9 cellular contexts compared by ENCODE assay signal in genomic region chr22:39207141-39208012, GRCh38. TPM values are rescaled to one million over a fixed set of nuclear protein-coding genes. Genes with fewer than 3 reads are reported as not detected.
A peak's percentile ranks its signal among the peaks of the same experiment; 100 is the strongest.
DNase-seq lines count a peak whose midpoint lies in the region; ATAC-seq, FAIRE-seq and TF ChIP-seq lines count a peak whose summit lies in the region.
"Had no signal": no experiment of that assay in that cellular context is flagged by ENCODE, and none has a peak within 500 bp of the region (broad histone marks: within the 10 kb centered on the region; RNA-seq: fewer than 3 reads in every experiment).

No MANE protein-coding gene starts in this region.

- H3K27me3 ChIP-seq in AG04450 (ENCODE audit: control insufficient read depth, insufficient read depth, low read length) (no peaks in the 10 kb centered on the region), keratinocyte (ENCODE audit: control insufficient read depth, extremely low read depth, insufficient read depth, low read length) (no peaks in the 10 kb centered on the region)

- peaks cover 47% of the 10 kb centered on the region for H3K4me1 ChIP-seq in keratinocyte (ENCODE audit: control insufficient read depth, extremely low read depth, insufficient read depth, low read length)

- peak overlapping the region; percentile 54 for H3K4me2 ChIP-seq in keratinocyte (ENCODE audit: control insufficient read depth, extremely low read depth, insufficient read depth, low read depth, low read length)

- dilution Hi-C loops in keratinocyte (cut with MboI; ENCODE audit: extremely low pct_ligation_motif_present, low sequenced_read_pairs): no loop called here

- FAIRE-seq in keratinocyte (lab: Jason Lieb, UNC): peak; percentile 81
- FAIRE-seq: D721Med had no signal

- H3K79me2 ChIP-seq in keratinocyte (ENCODE audit: control insufficient read depth, insufficient read depth, low read length): no peaks in the 10 kb centered on the region

- H3K27ac ChIP-seq in AG04450 (ENCODE audit: low read depth, low read length) (peak overlapping the region; percentile 31), keratinocyte (ENCODE audit: control insufficient read depth, insufficient read depth, low read length) (peak overlapping the region; percentile 64)

- H2AFZ ChIP-seq in keratinocyte (ENCODE audit: control insufficient read depth, low read length): no peak overlapping the region

- DNase-seq in AG04450 (ENCODE audit: low read depth, low spot score) (no peak), ELF-1 (ENCODE audit: low read depth, low spot score) (peak; percentile 44), SW480 (ENCODE audit: low spot score) (peak; percentile 88), keratinocyte (ENCODE audit: low read depth, low spot score) (no peak), GOT3 (lab: John Stamatoyannopoulos, UW) (no peak), superior temporal gyrus (ENCODE audit: extremely low spot score) (no peak), NCI-H1436 treated with DMSO at 0.1 percent for 48 hours (lab: John Stamatoyannopoulos, UW) (no peak)

- H3K36me3 ChIP-seq in keratinocyte (ENCODE audit: control insufficient read depth in 2 of 2, extremely low read depth in 1 of 2, insufficient read depth in 2 of 2, low read length in 2 of 2): no peaks in the 10 kb centered on the region

- H3K4me3 ChIP-seq in AG04450 (ENCODE audit: low read depth, low read length): no peak overlapping the region
- no peak overlapping the region for H3K4me3 ChIP-seq in keratinocyte (ENCODE audit: control insufficient read depth in 2 of 3, extremely low read depth in 1 of 3, insufficient read depth in 2 of 3, low read depth in 1 of 3, low read length in 3 of 3)

- no peaks in the 10 kb centered on the region for H4K20me1 ChIP-seq in keratinocyte (ENCODE audit: control insufficient read depth, extremely low read depth, insufficient read depth, low read length)

- TF ChIP-seq CTCF in AG04450 (IDR thresholded peaks at IDR 0.05; ENCODE audit: low read depth, low read length) (no peak), keratinocyte (optimal IDR thresholded peaks at IDR 0.05 in 1 of 3, IDR thresholded peaks at IDR 0.05 in 1 of 3, conservative IDR thresholded peaks at IDR 0.05 in 1 of 3; ENCODE audit: extremely low read depth in 1 of 3, insufficient read depth in 2 of 3, low read length in 3 of 3) (no peak)

- CTCF ChIA-PET in AG04450 (lab: Charles Lee): no interaction called here

- H3K9ac ChIP-seq in keratinocyte (ENCODE audit: control insufficient read depth, extremely low read depth, insufficient read depth, low read length): no peak overlapping the region

- POLR2A ChIA-PET in AG04450 (lab: Yijun Ruan, JAX): interaction anchor here (0.8 kb wide), 1 partner anchor 26 kb away, joined by 3 read pairs; no protein-coding TSS in a partner anchor

- ATAC-seq in GM19397 (IDR thresholded peaks at IDR 0.05; ENCODE audit: unreplicated experiment): no peak

- H3K9me1 ChIP-seq in keratinocyte (ENCODE audit: control insufficient read depth, extremely low read depth, insufficient read depth, low read length): no peaks in the 10 kb centered on the region

- H3K9me3 ChIP-seq in AG04450 (ENCODE audit: control insufficient read depth, insufficient read depth, low read length): no peaks in the 10 kb centered on the region
- H3K9me3 ChIP-seq in keratinocyte (ENCODE audit: control insufficient read depth, low read depth, low read length): no peaks in the 10 kb centered on the region

RNA-seq across cellular contexts. Expression of gene PDGFB, which starts 37.4 kb away (rescaled TPM):
- polyA plus RNA-seq in AG04450 (2011; rRNA removed) (0.12 and 0.19 TPM in 2 replicates), keratinocyte (4.3 to 10.3 TPM (median 6.0 TPM) in 3 replicates)
- polyA minus RNA-seq in AG04450 (2011; rRNA and poly(A)+ RNA removed): 0.41 and 0.78 TPM in 2 replicates
- polyA plus RNA-seq in keratinocyte (2011; ENCODE audit: low read depth): 4.1 TPM
- polyA plus RNA-seq in keratinocyte (2011; cell fraction: cytosol; rRNA removed): 5.7 and 7.5 TPM in 2 replicates
- polyA plus RNA-seq in keratinocyte (2011; cell fraction: nucleus; rRNA removed): 13.7 and 15.8 TPM in 2 replicates
- polyA plus RNA-seq in keratinocyte (2012; ENCODE audit: low replicate concordance): 2.2 and 8.5 TPM in 2 replicates
- 4.4 to 17.7 TPM (median 4.6 TPM) in 3 replicates for polyA minus RNA-seq in keratinocyte
- 9.4 TPM for polyA minus RNA-seq in keratinocyte (2011; cell fraction: cytosol; rRNA and poly(A)+ RNA removed)
- polyA minus RNA-seq in keratinocyte (2011; cell fraction: nucleus; rRNA and poly(A)+ RNA removed): 9.4 and 9.9 TPM in 2 replicates

RNA-seq across cellular contexts. Expression of gene CBX7, which starts 54.9 kb away (rescaled TPM):
- 2.2 and 2.6 TPM in 2 replicates for polyA plus RNA-seq in AG04450 (2011; rRNA removed)
- 3.3 and 3.8 TPM in 2 replicates for polyA minus RNA-seq in AG04450 (2011; rRNA and poly(A)+ RNA removed)
- 1.2 to 1.6 TPM (median 1.3 TPM) in 3 replicates for polyA plus RNA-seq in keratinocyte
- polyA plus RNA-seq in keratinocyte (2011; ENCODE audit: low read depth): 2.0 TPM
- polyA plus RNA-seq in keratinocyte (2011; cell fraction: cytosol; rRNA removed): 0.55 and 1.0 TPM in 2 replicates
- 3.5 and 4.3 TPM in 2 replicates for polyA plus RNA-seq in keratinocyte (2011; cell fraction: nucleus; rRNA removed)
- 1.2 and 2.4 TPM in 2 replicates for polyA plus RNA-seq in keratinocyte (2012; ENCODE audit: low replicate concordance)
- 1.0 to 2.1 TPM (median 1.3 TPM) in 3 replicates for polyA minus RNA-seq in keratinocyte
- 3.3 TPM for polyA minus RNA-seq in keratinocyte (2011; cell fraction: cytosol; rRNA and poly(A)+ RNA removed)
- 1.3 and 2.2 TPM in 2 replicates for polyA minus RNA-seq in keratinocyte (2011; cell fraction: nucleus; rRNA and poly(A)+ RNA removed)

Comparison
In these comparisons a context has a peak if more than half of its experiments do, and no peak if none do; other contexts are left out.
1. DNase-seq: peak in ELF-1 (single experiment) and SW480 (single experiment); none in AG04450 (single experiment), keratinocyte (single experiment), GOT3 (single experiment), superior temporal gyrus (single experiment) and NCI-H1436 treated with DMSO at 0.1 percent for 48 hours (single experiment).